Comparison of ENCODE assay signal across 31 cellular contexts in the genomic region with DNA sequence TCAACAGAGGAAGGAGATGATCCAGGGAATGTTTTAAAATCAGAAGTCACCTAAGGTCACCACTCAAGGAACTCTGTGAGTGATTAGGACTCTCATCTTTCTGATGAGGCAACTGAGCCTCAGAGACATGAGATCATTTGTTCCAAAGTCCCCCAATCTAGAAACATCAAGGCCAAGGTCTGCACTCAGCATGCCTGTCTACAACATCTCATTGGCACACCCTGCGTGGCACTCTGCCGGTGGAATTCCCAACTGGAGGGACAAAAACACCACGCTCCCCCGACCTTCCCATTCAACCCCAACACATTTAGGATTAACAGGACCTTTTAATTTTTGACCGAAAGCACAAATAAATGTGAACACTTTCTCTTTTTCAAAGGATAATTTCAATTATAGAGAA.
"Had no signal": no experiment of that assay in that cellular context is flagged by ENCODE, and none has a peak within 500 bp of the region (broad histone marks: within the 10 kb centered on the region; RNA-seq: fewer than 3 reads in every experiment).

No MANE protein-coding gene starts in this region.

- H3K36me3 Mint-ChIP-seq: activated naive CD8-positive, alpha-beta T cell had no signal

- H3K4me1 ChIP-seq: adrenal gland, body of pancreas, left ventricle myocardium inferior, psoas muscle, upper lobe of left lung had no signal

- ATAC-seq: activated CD4-positive, CD25-positive, alpha-beta regulatory T cell treated with anti-CD3 and anti-CD28 coated beads, Interleukin-2, amount 50 U/mL, for 24 hours; body of pancreas; effector memory CD8-positive, alpha-beta T cell; mucosa of descending colon; right cardiac atrium had no signal

- H3K4me3 Mint-ChIP-seq: activated naive CD8-positive, alpha-beta T cell; effector memory CD8-positive, alpha-beta T cell; nephron; T-helper 1 cell treated with Interleukin-12 subunit alpha and Interleukin-12 subunit beta and Interleukin-4 antibody, amounts not matched to agents 30 μg/mL and 1 μg/mL, for 36 hours had no signal

- H3K9me3 Mint-ChIP-seq: effector memory CD8-positive, alpha-beta T cell; nephron; T-helper 1 cell treated with Interleukin-12 subunit alpha and Interleukin-12 subunit beta and Interleukin-4 antibody, amounts not matched to agents 30 μg/mL and 1 μg/mL, for 36 hours had no signal

- FAIRE-seq: colon, islet of Langerhans, TTC549 had no signal

- H3K36me3 ChIP-seq: adrenal gland, left ventricle myocardium inferior, ovary, upper lobe of left lung had no signal

- H3K27ac ChIP-seq: adrenal gland, body of pancreas, left ventricle myocardium inferior, ovary, psoas muscle, upper lobe of left lung, VCaP had no signal

- H3K27ac Mint-ChIP-seq: activated naive CD8-positive, alpha-beta T cell; effector memory CD8-positive, alpha-beta T cell; nephron; T-helper 1 cell treated with Interleukin-12 subunit alpha and Interleukin-12 subunit beta and Interleukin-4 antibody, amounts not matched to agents 30 μg/mL and 1 μg/mL, for 36 hours had no signal

- H3K4me3 ChIP-seq: adrenal gland, body of pancreas, left ventricle myocardium inferior, lung, mucosa of descending colon, ovary, psoas muscle, thoracic aorta, upper lobe of left lung had no signal

- DNase-seq: activated CD4-positive, alpha-beta T cell treated with anti-CD3 and anti-CD28 coated beads for 48 hours; activated CD4-positive, alpha-beta T cell treated with anti-CD3 and anti-CD28 coated beads, Interleukin-2, amount 50 U/mL, for 48 hours; activated CD8-positive, alpha-beta memory T cell treated with anti-CD3 and anti-CD28 coated beads for 24 hours; activated effector memory CD4-positive, alpha-beta T cell treated with Interleukin-2 at 50 U/mL for 16 hours; activated naive CD4-positive, alpha-beta T cell treated with Interleukin-2 at 50 U/mL for 16 hours; aorta; body of pancreas; dermis blood vessel endothelial cell; effector memory CD8-positive, alpha-beta T cell; foreskin melanocyte; glutamatergic neuron; left ventricle myocardium inferior; mucosa of descending colon; ovary; stimulated activated CD4-positive, alpha-beta T cell treated with anti-CD3 and anti-CD28 coated beads, Interleukin-2, amount 100 ng/mL, for 48 hours; stimulated activated naive CD4-positive, alpha-beta T cell treated with Interleukin-2 at 50 U/mL for 16 hours; T-helper 9 cell; upper lobe of left lung had no signal

- H3K27me3 ChIP-seq: adrenal gland, body of pancreas, ovary, upper lobe of left lung had no signal

- H3K9me3 ChIP-seq: adrenal gland, body of pancreas, left ventricle myocardium inferior, mucosa of descending colon, ovary, psoas muscle, thoracic aorta, upper lobe of left lung had no signal
